In genomic region chr1:196344462-196344861, GRCh38 we compare ENCODE assay signal across 24 cellular contexts.
DNase-seq lines count a peak whose midpoint lies in the region; ATAC-seq and TF ChIP-seq lines count a peak whose summit lies in the region.
"Had no signal": no experiment of that assay in that cellular context is flagged by ENCODE, and none has a peak within 500 bp of the region (broad histone marks: within the 10 kb centered on the region; RNA-seq: fewer than 3 reads in every experiment).

No MANE protein-coding gene starts in this region.

- H3K36me3 ChIP-seq in HUES6 (ENCODE audit: control insufficient read depth, insufficient read depth, low read length) (no peaks in the 10 kb centered on the region), iPS-15b (ENCODE audit: control insufficient read depth, insufficient read depth, low read length) (no peaks in the 10 kb centered on the region), heart left ventricle (no peaks in the 10 kb centered on the region)
- H3K36me3 ChIP-seq in effector memory CD4-positive, alpha-beta T cell (ENCODE audit: control insufficient read depth, insufficient read depth, low read length): no peaks in the 10 kb centered on the region
- H3K36me3 ChIP-seq: HAP-1 had no signal

- H3K9ac ChIP-seq in HUES6 (ENCODE audit: low read length) (no peak overlapping the region), iPS-15b (ENCODE audit: low read depth, low read length) (peak overlapping the region; percentile 14)

- POLR2A ChIA-PET in T-cell (lab: Charles Lee): interaction anchor here in 1 of 2 donors (0.6 kb wide), 1 partner anchor 66 kb away, joined by 3 read pairs; no protein-coding TSS in a partner anchor

- H3K9me3 ChIP-seq in HUES6 (ENCODE audit: control insufficient read depth, insufficient read depth, low read depth, low read length) (no peaks in the 10 kb centered on the region), iPS-15b (ENCODE audit: control insufficient read depth, insufficient read depth, low read length) (no peaks in the 10 kb centered on the region), heart left ventricle (no peaks in the 10 kb centered on the region)
- no peaks in the 10 kb centered on the region for H3K9me3 ChIP-seq in effector memory CD4-positive, alpha-beta T cell (ENCODE audit: control insufficient read depth, low read length)
- H3K9me3 ChIP-seq: Caco-2, HAP-1 had no signal

- H3K4me1 ChIP-seq in HUES6 (ENCODE audit: control insufficient read depth, insufficient read depth, low read length): peaks cover 26% of the 10 kb centered on the region
- H3K4me1 ChIP-seq in iPS-15b (ENCODE audit: control insufficient read depth, insufficient read depth, low read length): peaks cover 30% of the 10 kb centered on the region
- no peaks in the 10 kb centered on the region for H3K4me1 ChIP-seq in effector memory CD4-positive, alpha-beta T cell (ENCODE audit: control insufficient read depth, insufficient read depth, low read length, poor library complexity, severe bottlenecking)
- H3K4me1 ChIP-seq in heart left ventricle: no peaks in the 10 kb centered on the region
- H3K4me1 ChIP-seq: Caco-2 had no signal

- H3K27me3 ChIP-seq in HUES6 (ENCODE audit: control insufficient read depth, insufficient read depth, low read length): no peaks in the 10 kb centered on the region
- no peaks in the 10 kb centered on the region for H3K27me3 ChIP-seq in iPS-15b (ENCODE audit: control insufficient read depth, insufficient read depth, low read length)
- H3K27me3 ChIP-seq in effector memory CD4-positive, alpha-beta T cell (replicated peaks; ENCODE audit: control insufficient read depth, insufficient read depth, low read length, poor library complexity, severe bottlenecking): no peaks in the 10 kb centered on the region
- no peaks in the 10 kb centered on the region for H3K27me3 ChIP-seq in heart left ventricle

- no peak for TF ChIP-seq CTCF in heart left ventricle (IDR thresholded peaks at IDR 0.05)

- 43 to 73% (median 66%) methylated on average over 2 of the region's 2 CpGs for WGBS in heart left ventricle, 4 donors

- no peaks in the 10 kb centered on the region for H3K9me3 Mint-ChIP-seq in T-cell
- H3K9me3 Mint-ChIP-seq: CD4-positive, alpha-beta memory T cell; HFFc6 had no signal

- H3K27me3 Mint-ChIP-seq in T-cell: no peaks in the 10 kb centered on the region
- H3K27me3 Mint-ChIP-seq: CD4-positive, alpha-beta memory T cell had no signal

- ATAC-seq in T-cell (replicated peaks in 1 of 4): no peak
- no peak for ATAC-seq in HG02588 (IDR thresholded peaks at IDR 0.05; ENCODE audit: unreplicated experiment)
- no peak for ATAC-seq in heart left ventricle

- intact Hi-C loops in heart left ventricle (cut with DNase I): no loop called here

- CTCF ChIA-PET in T-cell (lab: Charles Lee): no interaction called here

- peak; percentile 16 for DNase-seq in cerebellar cortex (ENCODE audit: low spot score)
- DNase-seq in T-cell: no peak
- no peak for DNase-seq in effector memory CD4-positive, alpha-beta T cell
- DNase-seq in heart left ventricle: no peak
- DNase-seq: Caco-2; CD4-positive, alpha-beta memory T cell; EL; GF-D8; HFFc6; Karpas-422; NCI-H1092; NCI-H1417 treated with DMSO at 0.1 percent for 48 hours; NCI-H1694 treated with DMSO at 0.1 percent for 48 hours; NCI-H2081; NCI-H2171 treated with DMSO at 0.1 percent for 48 hours; NCI-H345; NCI-H510A treated with DMSO at 0.1 percent for 48 hours; NCI-H748 treated with DMSO at 0.1 percent for 48 hours; SIG-M5 had no signal

- no peak overlapping the region for H3K4me3 Mint-ChIP-seq in T-cell
- H3K4me3 Mint-ChIP-seq: CD4-positive, alpha-beta memory T cell; HFFc6 had no signal

- TF ChIP-seq POLR2A in heart left ventricle (IDR thresholded peaks at IDR 0.05): no peak

- H3K36me3 Mint-ChIP-seq in T-cell: no peaks in the 10 kb centered on the region
- H3K36me3 Mint-ChIP-seq: CD4-positive, alpha-beta memory T cell had no signal

- H3K4me1 Mint-ChIP-seq in T-cell: no peaks in the 10 kb centered on the region
- H3K4me1 Mint-ChIP-seq: CD4-positive, alpha-beta memory T cell had no signal

- no peak overlapping the region for H3K4me3 ChIP-seq in HUES6 (ENCODE audit: low read depth, low read length)
- H3K4me3 ChIP-seq in iPS-15b (ENCODE audit: low read depth, low read length): no peak overlapping the region
- no peak overlapping the region for H3K4me3 ChIP-seq in effector memory CD4-positive, alpha-beta T cell (ENCODE audit: insufficient read depth, low read depth, low read length, poor library complexity, severe bottlenecking)
- H3K4me3 ChIP-seq in heart left ventricle: no peak overlapping the region
- H3K4me3 ChIP-seq: HAP-1, SK-N-MC had no signal

- no peak overlapping the region for H3K27ac Mint-ChIP-seq in T-cell
- H3K27ac Mint-ChIP-seq: CD4-positive, alpha-beta memory T cell; HFFc6 had no signal

- H3K27ac ChIP-seq in HUES6 (ENCODE audit: low read depth, low read length) (peak overlapping the region; percentile 31; the same call in 1 of the 2 replicates), heart left ventricle (no peak overlapping the region)
- H3K27ac ChIP-seq in effector memory CD4-positive, alpha-beta T cell (ENCODE audit: insufficient read depth, low read length, poor library complexity, severe bottlenecking): no peak overlapping the region
- H3K27ac ChIP-seq: SK-N-MC had no signal
